ENCODE assay signal across 8 cellular contexts in the genomic region with DNA sequence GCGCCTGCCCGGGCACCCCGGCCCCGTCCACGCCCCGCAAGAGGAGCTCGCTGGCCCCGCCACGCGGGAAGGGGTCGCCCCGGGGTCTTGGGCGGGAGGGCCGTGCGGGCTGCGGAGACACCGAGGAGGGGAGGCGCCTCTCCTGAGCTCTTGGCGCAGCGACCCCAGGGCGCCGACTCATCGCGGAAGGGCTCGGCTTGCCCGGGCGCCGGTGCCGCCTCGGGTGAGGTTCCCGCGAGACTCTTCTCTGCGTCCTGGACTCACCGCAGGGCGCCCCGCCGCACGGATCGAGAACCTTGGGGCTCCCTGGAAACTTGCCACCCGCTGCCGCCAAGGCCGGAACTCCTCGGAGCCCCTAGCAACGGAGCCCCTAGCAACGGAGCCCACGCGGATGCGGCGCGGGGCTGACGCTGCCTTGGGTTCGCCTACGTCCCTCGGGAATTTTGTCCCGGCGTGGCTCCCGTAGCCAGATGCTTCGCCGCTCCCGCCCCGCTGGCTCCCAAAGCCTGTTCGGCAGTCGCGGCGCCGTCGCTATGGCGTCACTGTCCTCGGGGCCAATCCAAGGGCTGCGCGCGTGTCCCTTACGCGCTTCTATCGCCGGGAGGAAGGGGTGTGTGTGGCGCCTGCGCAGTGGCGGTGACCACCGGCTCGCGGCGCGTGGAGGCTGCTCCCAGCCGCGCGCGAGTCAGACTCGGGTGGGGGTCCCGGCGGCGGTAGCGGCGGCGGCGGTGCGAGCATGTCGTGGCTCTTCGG. TPM values are rescaled to one million over a fixed set of nuclear protein-coding genes. Genes with fewer than 3 reads are reported as not detected.
A peak's percentile ranks its signal among the peaks of the same experiment; 100 is the strongest.
DNase-seq lines count a peak whose midpoint lies in the region; ATAC-seq and TF ChIP-seq lines count a peak whose summit lies in the region.

A gene (plus strand): TSS at position 630 of the 753 bp plus-strand sequence. CDS start 107 bp downstream, at position 737.

- intact Hi-C loops in activated B cell treated with CpG ODN at 0.5 μM for 24 hours (cut with micrococcal nuclease) = loop anchor here (2.0 to 5.0 kb wide), 2 partner anchors 63 to 266 kb away; a partner anchor contains a TSS

- TF ChIP-seq CTCF in AG09309 (IDR thresholded peaks at IDR 0.05; ENCODE audit: control insufficient read depth, insufficient read depth, low read depth, low read length, missing control alignments) (no peak), activated B cell treated with CpG ODN at 0.5 μM for 24 hours (IDR thresholded peaks at IDR 0.05) (no peak), cardiac fibroblast (IDR thresholded peaks at IDR 0.05; ENCODE audit: low read depth, low read length) (no peak)

- DNase-seq in AG09309 (ENCODE audit: low read depth) (peak; percentile 83), NCI-H345 treated with DMSO at 0.1 percent for 48 hours (lab: John Stamatoyannopoulos, UW; ENCODE audit: unreplicated experiment) (peak; percentile 92), activated B cell treated with CpG ODN at 0.5 μM for 24 hours (peak; percentile 87), cardiac fibroblast (ENCODE audit: low read depth in 2 of 2) (peak; percentile 99), immature natural killer cell (peak; percentile 93 to 94 (median 94)), smooth muscle cell of the brain vasculature (ENCODE audit: low read depth, low spot score) (peak; percentile 95)

- POLR2A ChIA-PET in activated B cell treated with CpG ODN at 0.5 μM for 24 hours (lab: Charles Lee) = interaction anchor here (0.6 to 1.0 kb wide), 3 partner anchors 113 to 266 kb away, joined by 3 to 4 read pairs (median 3); a partner anchor contains a TSS

- H3K4me3 ChIP-seq in AG09309 (ENCODE audit: control insufficient read depth, low read depth, low read length) (peak within 1 kb of the TSS; percentile 85), cardiac fibroblast (replicated peaks in 1 of 2; ENCODE audit: low read depth in 2 of 2, low read length in 2 of 2) (peak within 1 kb of the TSS; percentile 91 to 93)

- CTCF ChIA-PET in activated B cell treated with CpG ODN at 0.5 μM for 24 hours (lab: Charles Lee) = no interaction called here

- H3K27ac Mint-ChIP-seq in activated B cell treated with CpG ODN at 0.5 μM for 24 hours (peak within 1 kb of the TSS; percentile 87), immature natural killer cell (peak within 1 kb of the TSS; percentile 86 to 97 (median 94))

- H3K4me3 Mint-ChIP-seq in activated B cell treated with CpG ODN at 0.5 μM for 24 hours = peak within 1 kb of the TSS; percentile 91
- peak within 1 kb of the TSS; percentile 89 to 98 (median 93) for H3K4me3 Mint-ChIP-seq in immature natural killer cell

- H3K9me3 Mint-ChIP-seq in activated B cell treated with CpG ODN at 0.5 μM for 24 hours = no peaks in the 10 kb centered on the region
- no peaks in the 10 kb centered on the region for H3K9me3 Mint-ChIP-seq in immature natural killer cell

- no peaks in the 10 kb centered on the region for H3K27me3 Mint-ChIP-seq in activated B cell treated with CpG ODN at 0.5 μM for 24 hours
- H3K27me3 Mint-ChIP-seq in immature natural killer cell (ENCODE audit: low read depth in 3 of 3) = peaks cover 4 to 7% (median 4%) of the 10 kb centered on the region in 3 donors

- ATAC-seq in GM19035 (IDR thresholded peaks at IDR 0.05; ENCODE audit: unreplicated experiment) = peak; percentile 88
- peak; percentile 89 for ATAC-seq in HG03342 (IDR thresholded peaks at IDR 0.05; ENCODE audit: unreplicated experiment)
- peak; percentile 92 for ATAC-seq in activated B cell treated with CpG ODN at 0.5 μM for 24 hours (ENCODE audit: low read depth)

- H3K4me1 Mint-ChIP-seq in activated B cell treated with CpG ODN at 0.5 μM for 24 hours (peaks cover 14% of the 10 kb centered on the region), immature natural killer cell (peaks cover 9 to 14% of the 10 kb centered on the region in 2 donors)

- H3K36me3 Mint-ChIP-seq in activated B cell treated with CpG ODN at 0.5 μM for 24 hours (ENCODE audit: low read depth) (peaks cover 11% of the 10 kb centered on the region), immature natural killer cell (no peaks in the 10 kb centered on the region)

RNA-seq across cellular contexts. Expression of the gene that starts here (rescaled TPM):
- 26.1 and 32.4 TPM in 2 replicates for total RNA-seq in activated B cell treated with CpG ODN at 0.5 μM for 24 hours
- 10 to 100 TPM in 1 of 3 donors, 1 to 10 TPM in 2; 6.4 to 14.5 (median 7.3) TPM for polyA plus RNA-seq in immature natural killer cell

Comparison
In these comparisons a context has a peak if more than half of its experiments do, and no peak if none do; other contexts are left out.
1. Peak in every context shown above with its lines: DNase-seq, ATAC-seq and H3K4me3 ChIP-seq.